In genomic region chr12:98419101-98419794, GRCh38 we compare ENCODE assay signal across 14 cellular contexts.
DNase-seq lines count a peak whose midpoint lies in the region; ATAC-seq and TF ChIP-seq lines count a peak whose summit lies in the region.
"Had no signal": no experiment of that assay in that cellular context is flagged by ENCODE, and none has a peak within 500 bp of the region (broad histone marks: within the 10 kb centered on the region; RNA-seq: fewer than 3 reads in every experiment).

No MANE protein-coding gene starts in this region.

- H3K4me1 Mint-ChIP-seq in stimulated activated effector memory CD8-positive, alpha-beta T cell treated with anti-CD3 and anti-CD28 coated beads, Interleukin-12 subunit alpha, Interleukin-12 subunit beta, amount 100 ng/mL, for 72 hours = peaks cover 5% of the 10 kb centered on the region
- H3K4me1 Mint-ChIP-seq: IgD-negative memory B cell, memory B cell had no signal

- DNase-seq in SJCRH30 (no peak), fibroblast of pulmonary artery (ENCODE audit: low read depth) (no peak), mucosa of gallbladder (ENCODE audit: low spot score) (no peak), dorsolateral prefrontal cortex (no peak)
- DNase-seq in stimulated activated effector memory CD8-positive, alpha-beta T cell treated with anti-CD3 and anti-CD28 coated beads, Interleukin-12 subunit alpha, Interleukin-12 subunit beta, amount 100 ng/mL, for 72 hours (ENCODE audit: low spot score in 2 of 2) = no peak
- DNase-seq: activated CD8-positive, alpha-beta memory T cell treated with anti-CD3 and anti-CD28 coated beads, Interleukin-2, amount 50 U/mL, for 4 hours; NCI-H187 treated with DMSO at 0.1 percent for 48 hours; WERI-Rb-1 had no signal

- H3K27ac ChIP-seq in ACC112 (ENCODE audit: low read depth, low read length) = peak overlapping the region; percentile 51; the same call in 1 of the 2 replicates
- peak overlapping the region; percentile 47 for H3K27ac ChIP-seq in SJCRH30
- H3K27ac ChIP-seq in rectal smooth muscle tissue (ENCODE audit: low read depth, low read length) = no peak overlapping the region
- peak overlapping the region in 22 of 59 donors; percentile 4 to 61 (median 30) for H3K27ac ChIP-seq in dorsolateral prefrontal cortex
- H3K27ac ChIP-seq: right lobe of liver, WERI-Rb-1 had no signal

- H3K27ac Mint-ChIP-seq in stimulated activated effector memory CD8-positive, alpha-beta T cell treated with anti-CD3 and anti-CD28 coated beads, Interleukin-12 subunit alpha, Interleukin-12 subunit beta, amount 100 ng/mL, for 72 hours = no peak overlapping the region
- H3K27ac Mint-ChIP-seq: IgD-negative memory B cell, memory B cell had no signal

- H2AFZ ChIP-seq in ACC112 (ENCODE audit: low read length, unreplicated experiment) = peak overlapping the region; percentile 70

- H3K9ac ChIP-seq in rectal smooth muscle tissue (ENCODE audit: low read length) = no peak overlapping the region

- H3K79me2 ChIP-seq in ACC112 (ENCODE audit: control insufficient read depth, insufficient read depth, low read length, unreplicated experiment) = no peaks in the 10 kb centered on the region

- H3K27me3 ChIP-seq in ACC112 (ENCODE audit: insufficient read depth, low read length) (no peaks in the 10 kb centered on the region), SJCRH30 (no peaks in the 10 kb centered on the region), rectal smooth muscle tissue (ENCODE audit: control insufficient read depth, insufficient read depth, low read length) (no peaks in the 10 kb centered on the region), dorsolateral prefrontal cortex (no peaks in the 10 kb centered on the region)
- H3K27me3 ChIP-seq: right lobe of liver had no signal

- no peaks in the 10 kb centered on the region for H3K9me3 Mint-ChIP-seq in stimulated activated effector memory CD8-positive, alpha-beta T cell treated with anti-CD3 and anti-CD28 coated beads, Interleukin-12 subunit alpha, Interleukin-12 subunit beta, amount 100 ng/mL, for 72 hours
- H3K9me3 Mint-ChIP-seq: IgD-negative memory B cell, memory B cell had no signal

- TF ChIP-seq CTCF in fibroblast of pulmonary artery (IDR thresholded peaks at IDR 0.05; ENCODE audit: low read length, missing control alignments) = no peak
- no peak for TF ChIP-seq CTCF in dorsolateral prefrontal cortex (IDR thresholded peaks at IDR 0.05 in 54 of 56, conservative IDR thresholded peaks at IDR 0.05 in 2 of 56; ENCODE audit: low read depth in 1 of 56, partially characterized antibody in 56 of 56)

- H3K4me3 Mint-ChIP-seq in stimulated activated effector memory CD8-positive, alpha-beta T cell treated with anti-CD3 and anti-CD28 coated beads, Interleukin-12 subunit alpha, Interleukin-12 subunit beta, amount 100 ng/mL, for 72 hours = no peak overlapping the region
- H3K4me3 Mint-ChIP-seq: IgD-negative memory B cell, memory B cell had no signal

- peak overlapping the region; percentile 59 for H3K4me3 ChIP-seq in ACC112 (ENCODE audit: low read depth, low read length)
- H3K4me3 ChIP-seq in SJCRH30 = peak overlapping the region; percentile 38
- peak overlapping the region; percentile 26 for H3K4me3 ChIP-seq in fibroblast of pulmonary artery (replicated peaks; ENCODE audit: low read depth, low read length)
- peak overlapping the region; percentile 25 for H3K4me3 ChIP-seq in rectal smooth muscle tissue (ENCODE audit: low read length)
- H3K4me3 ChIP-seq in dorsolateral prefrontal cortex = no peak overlapping the region
- H3K4me3 ChIP-seq: right lobe of liver had no signal

- H3K36me3 Mint-ChIP-seq in stimulated activated effector memory CD8-positive, alpha-beta T cell treated with anti-CD3 and anti-CD28 coated beads, Interleukin-12 subunit alpha, Interleukin-12 subunit beta, amount 100 ng/mL, for 72 hours = no peaks in the 10 kb centered on the region
- H3K36me3 Mint-ChIP-seq: IgD-negative memory B cell, memory B cell had no signal

- no peaks in the 10 kb centered on the region for H3K9me3 ChIP-seq in SJCRH30 (replicated peaks)
- H3K9me3 ChIP-seq: right lobe of liver had no signal

- H3K36me3 ChIP-seq in ACC112 (ENCODE audit: insufficient read depth, low read length) = no peaks in the 10 kb centered on the region
- no peaks in the 10 kb centered on the region for H3K36me3 ChIP-seq in SJCRH30
- no peaks in the 10 kb centered on the region for H3K36me3 ChIP-seq in rectal smooth muscle tissue (ENCODE audit: control insufficient read depth, insufficient read depth, low read length)
- H3K36me3 ChIP-seq: right lobe of liver, WERI-Rb-1 had no signal

- intact Hi-C loops in dorsolateral prefrontal cortex (cut with DNase I) = no loop called here

- peaks cover 26% of the 10 kb centered on the region for H3K4me1 ChIP-seq in ACC112 (ENCODE audit: control insufficient read depth, insufficient read depth, low read length, unreplicated experiment)
- peaks cover 26% of the 10 kb centered on the region for H3K4me1 ChIP-seq in SJCRH30
- H3K4me1 ChIP-seq in rectal smooth muscle tissue (ENCODE audit: control insufficient read depth, insufficient read depth, low read length) = peaks cover 8% of the 10 kb centered on the region
- H3K4me1 ChIP-seq: right lobe of liver had no signal

- ATAC-seq in HG03342 (IDR thresholded peaks at IDR 0.05; ENCODE audit: unreplicated experiment) = no peak
- no peak for ATAC-seq in stimulated activated effector memory CD8-positive, alpha-beta T cell treated with anti-CD3 and anti-CD28 coated beads, Interleukin-12 subunit alpha, Interleukin-12 subunit beta, amount 100 ng/mL, for 72 hours

Comparison
In these comparisons a context has a peak if more than half of its experiments do, and no peak if none do; other contexts are left out.
1. H3K4me3 ChIP-seq: peak in ACC112 (single experiment), SJCRH30 (single experiment), fibroblast of pulmonary artery (single experiment) and rectal smooth muscle tissue (single experiment); none in dorsolateral prefrontal cortex (0 of 59).